ENCODE assay signal across 8 cellular contexts in genomic region chr19:3700242-3701032, GRCh38. TPM values are rescaled to one million over a fixed set of nuclear protein-coding genes. Genes with fewer than 3 reads are reported as not detected.
A peak's percentile ranks its signal among the peaks of the same experiment; 100 is the strongest.
DNase-seq lines count a peak whose midpoint lies in the region; ATAC-seq and TF ChIP-seq lines count a peak whose summit lies in the region.

PIP5K1C (minus strand) TSS chr19:3700468; CDS start chr19:3700390, 78 bp downstream.

- POLR2A ChIA-PET in activated CD4-positive, alpha-beta memory T cell treated with anti-CD3 and anti-CD28 coated beads for 36 hours (lab: Charles Lee) = interaction anchor here (2.0 kb wide), 1 partner anchor 12 kb away, joined by 5 read pairs; no protein-coding TSS in a partner anchor

- H4K20me1 ChIP-seq in BLaER1 = peaks cover 42% of the 10 kb centered on the region

- CTCF ChIA-PET in activated CD4-positive, alpha-beta memory T cell treated with anti-CD3 and anti-CD28 coated beads for 36 hours (lab: Charles Lee) = interaction anchor here (0.6 to 4.9 kb wide), 14 partner anchors 10 to 155 kb away, joined by 3 to 39 read pairs (median 4); partner anchors contain the start of genes GIPC3 and MRPL54

- intact Hi-C loops in activated CD4-positive, alpha-beta memory T cell treated with anti-CD3 and anti-CD28 coated beads for 36 hours (cut with micrococcal nuclease) = loop anchor here (1.0 to 2.0 kb wide), 2 partner anchors 34 to 62 kb away; partner anchors contain the start of gene MRPL54

- peak within 1 kb of the TSS; percentile 81 for H3K27ac ChIP-seq in BLaER1

- no peaks in the 10 kb centered on the region for H3K9me3 ChIP-seq in BLaER1

- peak within 1 kb of the TSS; percentile 79 for H3K4me3 ChIP-seq in BLaER1

- ATAC-seq in HG03439 (IDR thresholded peaks at IDR 0.05; ENCODE audit: unreplicated experiment) = peak; percentile 77

- peaks cover 8% of the 10 kb centered on the region for H3K36me3 ChIP-seq in BLaER1

- no peaks in the 10 kb centered on the region for H3K36me3 Mint-ChIP-seq in activated CD4-positive, alpha-beta memory T cell treated with anti-CD3 and anti-CD28 coated beads for 36 hours

- H3K9me3 Mint-ChIP-seq in activated CD4-positive, alpha-beta memory T cell treated with anti-CD3 and anti-CD28 coated beads for 36 hours = no peaks in the 10 kb centered on the region

- H3K9ac ChIP-seq in BLaER1 = peak within 1 kb of the TSS; percentile 84

- H3K4me3 Mint-ChIP-seq in activated CD4-positive, alpha-beta memory T cell treated with anti-CD3 and anti-CD28 coated beads for 36 hours = peak within 1 kb of the TSS; percentile 90

- H3K4me1 ChIP-seq in BLaER1 = peaks cover 24% of the 10 kb centered on the region

- peak; percentile 57 for TF ChIP-seq POLR2A in GM19099 (IDR thresholded peaks at IDR 0.05; ENCODE audit: extremely low read depth, insufficient read length, low read depth)

- peaks cover 18% of the 10 kb centered on the region for H3K4me1 Mint-ChIP-seq in activated CD4-positive, alpha-beta memory T cell treated with anti-CD3 and anti-CD28 coated beads for 36 hours (ENCODE audit: low read depth)

- DNase-seq in NCI-H526 treated with DMSO at 0.1 percent for 48 hours (lab: John Stamatoyannopoulos, UW) (peak; percentile 56), ecto neural progenitor cell (ENCODE audit: low spot score) (peak; percentile 96), lung microvascular endothelial cell (ENCODE audit: low read depth in 2 of 2) (peak; percentile 89 to 94)
- DNase-seq in activated CD4-positive, alpha-beta memory T cell treated with anti-CD3 and anti-CD28 coated beads for 36 hours = peak; percentile 94
- DNase-seq in stimulated activated CD8-positive, alpha-beta memory T cell treated with anti-CD3 and anti-CD28 coated beads, Interleukin-12 subunit alpha, Interleukin-12 subunit beta, amount 100 ng/mL, for 1 hour (ENCODE audit: low read depth) = peak; percentile 91

- peak within 1 kb of the TSS; percentile 98 for H3K4me2 ChIP-seq in BLaER1

- H3K27me3 ChIP-seq in BLaER1 = no peaks in the 10 kb centered on the region

- peak within 1 kb of the TSS; percentile 56 for H3K27ac Mint-ChIP-seq in activated CD4-positive, alpha-beta memory T cell treated with anti-CD3 and anti-CD28 coated beads for 36 hours

- H3K27me3 Mint-ChIP-seq in activated CD4-positive, alpha-beta memory T cell treated with anti-CD3 and anti-CD28 coated beads for 36 hours = peaks cover 2% of the 10 kb centered on the region

RNA-seq across cellular contexts. Expression of gene PIP5K1C, which starts in this region (rescaled TPM):
- 10 to 100 TPM; 14.7 to 15.7 TPM for total RNA-seq in activated CD4-positive, alpha-beta memory T cell treated with anti-CD3 and anti-CD28 coated beads for 36 hours
- total RNA-seq in lung microvascular endothelial cell = 19.0 and 28.0 TPM in 2 replicates

Comparison
In these comparisons a context has a peak if more than half of its experiments do, and no peak if none do; other contexts are left out.
1. Peak in every context shown above with its lines: DNase-seq, ATAC-seq, H3K4me3 ChIP-seq and H3K27ac ChIP-seq.